Comparison of ENCODE assay signal across 23 cellular contexts in genomic region chr7:118369987-118370386, GRCh38.
"Had no signal": no experiment of that assay in that cellular context is flagged by ENCODE, and none has a peak within 500 bp of the region (broad histone marks: within the 10 kb centered on the region; RNA-seq: fewer than 3 reads in every experiment).

No MANE protein-coding gene starts in this region.

- H3K36me3 ChIP-seq: neural progenitor cell, ovary, suprapubic skin, thyroid gland, upper lobe of left lung, uterus had no signal

- H3K4me3 Mint-ChIP-seq: natural killer cell treated with Interleukin-12 subunit alpha and Interleukin-12 subunit beta and Interleukin-15 and Interleukin-18, amount 100 ng/mL, for 72 hours; neural progenitor cell had no signal

- H3K9me3 ChIP-seq: ovary, suprapubic skin, thyroid gland, upper lobe of left lung, uterus had no signal

- H3K36me3 Mint-ChIP-seq: natural killer cell treated with Interleukin-12 subunit alpha and Interleukin-12 subunit beta and Interleukin-15 and Interleukin-18, amount 100 ng/mL, for 72 hours; neural progenitor cell had no signal

- H3K79me2 ChIP-seq: hepatocyte had no signal

- H3K4me1 Mint-ChIP-seq: neural progenitor cell had no signal

- H3K27ac ChIP-seq: dorsolateral prefrontal cortex, hepatocyte, neural progenitor cell, ovary, suprapubic skin, thyroid gland, upper lobe of left lung, uterus had no signal

- H2AFZ ChIP-seq: hepatocyte, neural progenitor cell had no signal

- H3K4me3 ChIP-seq: dorsolateral prefrontal cortex, hepatocyte, lung, neural progenitor cell, ovary, suprapubic skin, thyroid gland, upper lobe of left lung, uterus had no signal

- H3K27me3 Mint-ChIP-seq: natural killer cell treated with Interleukin-12 subunit alpha and Interleukin-12 subunit beta and Interleukin-15 and Interleukin-18, amount 100 ng/mL, for 72 hours; progenitor cell of endocrine pancreas had no signal

- H3K4me2 ChIP-seq: hepatocyte, neural progenitor cell had no signal

- H3K9ac ChIP-seq: neural progenitor cell had no signal

- H3K27ac Mint-ChIP-seq: natural killer cell treated with Interleukin-12 subunit alpha and Interleukin-12 subunit beta and Interleukin-15 and Interleukin-18, amount 100 ng/mL, for 72 hours; neural progenitor cell; progenitor cell of endocrine pancreas had no signal

- H3K27me3 ChIP-seq: dorsolateral prefrontal cortex, hepatocyte, neural progenitor cell, ovary, suprapubic skin, thyroid gland, upper lobe of left lung, uterus had no signal

- DNase-seq: dorsolateral prefrontal cortex; effector CD8-positive, alpha-beta T cell; foreskin melanocyte; head of caudate nucleus; left colon; left ventricle myocardium superior; mesenchymal stem cell; midbrain; nucleus accumbens; ovary; right cardiac atrium; small intestine; stimulated activated CD4-positive, alpha-beta T cell treated with anti-CD3 and anti-CD28 coated beads, Interleukin-12 subunit alpha, Interleukin-12 subunit beta, amount 100 ng/mL, for 4 hours; stimulated activated naive CD4-positive, alpha-beta T cell; thyroid gland; upper lobe of left lung; uterus had no signal

- ATAC-seq: left colon; left ventricle myocardium superior; natural killer cell treated with Interleukin-12 subunit alpha and Interleukin-12 subunit beta and Interleukin-15 and Interleukin-18, amount 100 ng/mL, for 72 hours; right cardiac atrium had no signal

- H3K9me3 Mint-ChIP-seq: neural progenitor cell had no signal

- H3K4me1 ChIP-seq: neural progenitor cell, suprapubic skin, thyroid gland, upper lobe of left lung, uterus had no signal
